ENCODE assay signal across 23 cellular contexts in genomic region chr6:105121981-105122380, GRCh38. TPM values are rescaled to one million over a fixed set of nuclear protein-coding genes. Genes with fewer than 3 reads are reported as not detected.
A peak's percentile ranks its signal among the peaks of the same experiment; 100 is the strongest.
DNase-seq lines count a peak whose midpoint lies in the region; ATAC-seq and TF ChIP-seq lines count a peak whose summit lies in the region.
"Had no signal": no experiment of that assay in that cellular context is flagged by ENCODE, and none has a peak within 500 bp of the region (broad histone marks: within the 10 kb centered on the region; RNA-seq: fewer than 3 reads in every experiment).

No MANE protein-coding gene starts in this region.

- no peak overlapping the region for H3K4me3 Mint-ChIP-seq in activated T-cell treated with anti-CD3 and anti-CD28 coated beads, Interleukin-2, amount 50 U/mL, for 24 hours
- H3K4me3 Mint-ChIP-seq: nephron; stimulated activated naive B cell treated with anti-CD40 and anti-IgM and Interleukin-4, amounts not matched to agents 10 μg/mL and 1 μg/mL and 100 μg/mL, for 72 hours; type B pancreatic cell had no signal

- H3K27me3 Mint-ChIP-seq in activated T-cell treated with anti-CD3 and anti-CD28 coated beads, Interleukin-2, amount 50 U/mL, for 24 hours = peaks cover 24% of the 10 kb centered on the region
- H3K27me3 Mint-ChIP-seq: type B pancreatic cell had no signal

- no peak overlapping the region for H3K27ac Mint-ChIP-seq in activated T-cell treated with anti-CD3 and anti-CD28 coated beads, Interleukin-2, amount 50 U/mL, for 24 hours
- H3K27ac Mint-ChIP-seq: activated naive CD4-positive, alpha-beta T cell treated with anti-CD3 and anti-CD28 coated beads, Interleukin-2, amount 50 U/mL, for 72 hours; nephron; stimulated activated naive B cell treated with anti-CD40 and anti-IgM and Interleukin-4, amounts not matched to agents 10 μg/mL and 1 μg/mL and 100 μg/mL, for 72 hours; type B pancreatic cell had no signal

- no peaks in the 10 kb centered on the region for H3K9me3 ChIP-seq in mucosa of descending colon
- H3K9me3 ChIP-seq: HAP-1, SJSA1 had no signal

- H3K36me3 Mint-ChIP-seq in activated T-cell treated with anti-CD3 and anti-CD28 coated beads, Interleukin-2, amount 50 U/mL, for 24 hours (ENCODE audit: low read depth) = no peaks in the 10 kb centered on the region
- H3K36me3 Mint-ChIP-seq: activated naive CD4-positive, alpha-beta T cell treated with anti-CD3 and anti-CD28 coated beads, Interleukin-2, amount 50 U/mL, for 72 hours; stimulated activated naive B cell treated with anti-CD40 and anti-IgM and Interleukin-4, amounts not matched to agents 10 μg/mL and 1 μg/mL and 100 μg/mL, for 72 hours had no signal

- ATAC-seq in mucosa of descending colon (peak; percentile 83), GM19023 (IDR thresholded peaks at IDR 0.05; ENCODE audit: unreplicated experiment) (no peak)
- ATAC-seq: activated naive CD4-positive, alpha-beta T cell treated with anti-CD3 and anti-CD28 coated beads, Interleukin-2, amount 50 U/mL, for 72 hours; stimulated activated naive B cell treated with anti-CD40 and anti-IgM and Interleukin-4, amounts not matched to agents 10 μg/mL and 1 μg/mL and 100 μg/mL, for 72 hours had no signal

- TF ChIP-seq CTCF in VCaP (conservative IDR thresholded peaks at IDR 0.05) (no peak), mucosa of descending colon (IDR thresholded peaks at IDR 0.05) (no peak)

- H3K36me3 ChIP-seq in mucosa of descending colon (ENCODE audit: low read depth) = no peaks in the 10 kb centered on the region
- H3K36me3 ChIP-seq: HAP-1 had no signal

- DNase-seq in DMS79 treated with DMSO at 0.1 percent for 48 hours (lab: John Stamatoyannopoulos, UW) = peak; percentile 31
- no peak for DNase-seq in DMS79 (lab: John Stamatoyannopoulos, UW)
- peak; percentile 12 for DNase-seq in LoVo (ENCODE audit: low spot score)
- DNase-seq in mucosa of descending colon = no peak
- no peak for DNase-seq in activated T-cell treated with anti-CD3 and anti-CD28 coated beads, Interleukin-2, amount 50 U/mL, for 24 hours
- DNase-seq in NCI-H226 = no peak
- DNase-seq: activated CD4-positive, alpha-beta T cell treated with anti-CD3 and anti-CD28 coated beads for 4 hours; EL; KG1; NCI-H1436 treated with DMSO at 0.1 percent for 48 hours; NCI-H82; RPMI8226; stimulated activated naive B cell treated with anti-CD40 and anti-IgM and Interleukin-4, amounts not matched to agents 10 μg/mL and 1 μg/mL and 100 μg/mL, for 72 hours; T-helper 9 cell had no signal

- no peak overlapping the region for H3K4me3 ChIP-seq in mucosa of descending colon
- H3K4me3 ChIP-seq: HAP-1, hepatocyte, SJSA1 had no signal

- no peaks in the 10 kb centered on the region for H3K9me3 Mint-ChIP-seq in activated T-cell treated with anti-CD3 and anti-CD28 coated beads, Interleukin-2, amount 50 U/mL, for 24 hours
- H3K9me3 Mint-ChIP-seq: activated naive CD4-positive, alpha-beta T cell treated with anti-CD3 and anti-CD28 coated beads, Interleukin-2, amount 50 U/mL, for 72 hours; nephron; stimulated activated naive B cell treated with anti-CD40 and anti-IgM and Interleukin-4, amounts not matched to agents 10 μg/mL and 1 μg/mL and 100 μg/mL, for 72 hours; type B pancreatic cell had no signal

- H3K4me1 ChIP-seq in mucosa of descending colon (ENCODE audit: low read depth) = no peaks in the 10 kb centered on the region
- H3K4me1 ChIP-seq: HAP-1, SJSA1 had no signal

- peak overlapping the region; percentile 81 for H3K27ac ChIP-seq in VCaP
- H3K27ac ChIP-seq: hepatocyte, HL-60, SJSA1 had no signal

- intact Hi-C loops in mucosa of descending colon (cut with DNase I, micrococcal nuclease) = no loop called here

- no peaks in the 10 kb centered on the region for H3K4me1 Mint-ChIP-seq in activated T-cell treated with anti-CD3 and anti-CD28 coated beads, Interleukin-2, amount 50 U/mL, for 24 hours (ENCODE audit: low read depth)
- H3K4me1 Mint-ChIP-seq: nephron; stimulated activated naive B cell treated with anti-CD40 and anti-IgM and Interleukin-4, amounts not matched to agents 10 μg/mL and 1 μg/mL and 100 μg/mL, for 72 hours had no signal

RNA-seq across cellular contexts. Expression of gene POPDC3, which starts 57.8 kb away (rescaled TPM):
- total RNA-seq in mucosa of descending colon = under 1 TPM in 1 of 3 donors, not detected in 2; 0.73 TPM
- total RNA-seq: activated naive CD4-positive, alpha-beta T cell treated with anti-CD3 and anti-CD28 coated beads, Interleukin-2, amount 50 U/mL, for 72 hours had no signal

Comparison
In these comparisons a context has a peak if more than half of its experiments do, and no peak if none do; other contexts are left out.
1. DNase-seq: peak in DMS79 treated with DMSO at 0.1 percent for 48 hours (single experiment) and LoVo (single experiment); none in DMS79 (single experiment), mucosa of descending colon (0 of 3), activated T-cell treated with anti-CD3 and anti-CD28 coated beads, Interleukin-2, amount 50 U/mL, for 24 hours (single experiment) and NCI-H226 (single experiment).